ENCODE assay signal across 9 cellular contexts in genomic region chr1:206589206-206589605, GRCh38. TPM values are rescaled to one million over a fixed set of nuclear protein-coding genes. Genes with fewer than 3 reads are reported as not detected.
A peak's percentile ranks its signal among the peaks of the same experiment; 100 is the strongest.
DNase-seq lines count a peak whose midpoint lies in the region; ATAC-seq, FAIRE-seq and TF ChIP-seq lines count a peak whose summit lies in the region.
"Had no signal": no experiment of that assay in that cellular context is flagged by ENCODE, and none has a peak within 500 bp of the region (broad histone marks: within the 10 kb centered on the region; RNA-seq: fewer than 3 reads in every experiment).

No MANE protein-coding gene starts in this region.

- no peaks in the 10 kb centered on the region for H3K9me3 ChIP-seq in left lung
- H3K9me3 ChIP-seq in WERI-Rb-1 (ENCODE audit: severe bottlenecking): no peaks in the 10 kb centered on the region

- peaks cover 71% of the 10 kb centered on the region for H3K4me1 Mint-ChIP-seq in activated naive CD4-positive, alpha-beta T cell treated with anti-CD3 and anti-CD28 coated beads, Interleukin-2, amount 50 U/mL, for 24 hours
- H3K4me1 Mint-ChIP-seq in endothelial cell (ENCODE audit: unreplicated experiment): no peaks in the 10 kb centered on the region

- H3K4me3 ChIP-seq in bronchial epithelial cell (ENCODE audit: low read depth, low read length) (no peak overlapping the region), left lung (no peak overlapping the region), WERI-Rb-1 (ENCODE audit: low read depth, low read length) (no peak overlapping the region)

- FAIRE-seq in bronchial epithelial cell (lab: Jason Lieb, UNC): no peak

- peak overlapping the region; percentile 66 for H3K4me3 Mint-ChIP-seq in activated naive CD4-positive, alpha-beta T cell treated with anti-CD3 and anti-CD28 coated beads, Interleukin-2, amount 50 U/mL, for 24 hours
- no peak overlapping the region for H3K4me3 Mint-ChIP-seq in endothelial cell (ENCODE audit: unreplicated experiment)
- H3K4me3 Mint-ChIP-seq: CD14-positive monocyte had no signal

- TF ChIP-seq CTCF in bronchial epithelial cell (IDR thresholded peaks at IDR 0.05; ENCODE audit: insufficient read depth, low read length, severe bottlenecking) (no peak), left lung (IDR thresholded peaks at IDR 0.05) (no peak), endothelial cell (IDR thresholded peaks at IDR 0.05; ENCODE audit: unreplicated experiment) (no peak), WERI-Rb-1 (IDR thresholded peaks at IDR 0.05; ENCODE audit: low read depth, low read length) (no peak)

- peak overlapping the region; percentile 96 for H3K27ac Mint-ChIP-seq in activated naive CD4-positive, alpha-beta T cell treated with anti-CD3 and anti-CD28 coated beads, Interleukin-2, amount 50 U/mL, for 24 hours
- no peak overlapping the region for H3K27ac Mint-ChIP-seq in endothelial cell (ENCODE audit: unreplicated experiment)

- ATAC-seq in left lung: peak; percentile 53
- ATAC-seq in GM19452 (IDR thresholded peaks at IDR 0.05; ENCODE audit: unreplicated experiment): no peak

- H3K4me1 ChIP-seq in left lung: peaks cover 4 to 40% of the 10 kb centered on the region in 2 donors

- no peak for DNase-seq in activated naive CD4-positive, alpha-beta T cell treated with anti-CD3 and anti-CD28 coated beads, Interleukin-2, amount 50 U/mL, for 16 hours
- DNase-seq in bronchial epithelial cell (ENCODE audit: low read depth): peak; percentile 82
- DNase-seq in left lung: no peak
- no peak for DNase-seq in endothelial cell (ENCODE audit: low spot score)
- no peak for DNase-seq in CD1c-positive myeloid dendritic cell (ENCODE audit: extremely low spot score)
- DNase-seq in WERI-Rb-1: no peak

- H3K27me3 Mint-ChIP-seq in activated naive CD4-positive, alpha-beta T cell treated with anti-CD3 and anti-CD28 coated beads, Interleukin-2, amount 50 U/mL, for 24 hours: no peaks in the 10 kb centered on the region
- H3K27me3 Mint-ChIP-seq in endothelial cell (ENCODE audit: unreplicated experiment): peaks cover 3% of the 10 kb centered on the region

- H3K27ac ChIP-seq in left lung (peak overlapping the region; percentile 28 to 30), WERI-Rb-1 (no peak overlapping the region)

- intact Hi-C loops in left lung (cut with DNase I): loop anchor here in 1 of 2 donors (5.0 kb wide), 1 partner anchor 102 kb away; no protein-coding TSS in a partner anchor

- H3K36me3 ChIP-seq in bronchial epithelial cell (ENCODE audit: control insufficient read depth, insufficient read depth, low read length) (peaks cover 13% of the 10 kb centered on the region), left lung (peaks cover 0 to 92% of the 10 kb centered on the region in 2 donors), WERI-Rb-1 (peaks cover 89% of the 10 kb centered on the region)

- peaks cover 19% of the 10 kb centered on the region for H3K36me3 Mint-ChIP-seq in activated naive CD4-positive, alpha-beta T cell treated with anti-CD3 and anti-CD28 coated beads, Interleukin-2, amount 50 U/mL, for 24 hours
- peaks cover 18% of the 10 kb centered on the region for H3K36me3 Mint-ChIP-seq in endothelial cell (ENCODE audit: low read depth, unreplicated experiment)

- no peaks in the 10 kb centered on the region for H3K9me3 Mint-ChIP-seq in activated naive CD4-positive, alpha-beta T cell treated with anti-CD3 and anti-CD28 coated beads, Interleukin-2, amount 50 U/mL, for 24 hours
- H3K9me3 Mint-ChIP-seq in endothelial cell (ENCODE audit: unreplicated experiment): no peaks in the 10 kb centered on the region

- H3K27me3 ChIP-seq in bronchial epithelial cell (ENCODE audit: control insufficient read depth, insufficient read depth, low read length): no peaks in the 10 kb centered on the region
- H3K27me3 ChIP-seq in left lung: no peaks in the 10 kb centered on the region
- no peaks in the 10 kb centered on the region for H3K27me3 ChIP-seq in WERI-Rb-1 (ENCODE audit: insufficient read depth, low read depth, severe bottlenecking)

RNA-seq across cellular contexts. Expression of gene EIF2D, which starts 23.1 kb away (rescaled TPM):
- total RNA-seq in bronchial epithelial cell: 52.0 and 56.1 TPM in 2 replicates
- total RNA-seq in left lung: 10 to 100 TPM; 37.5 to 39.5 TPM
- 32.7 TPM for total RNA-seq in endothelial cell (ENCODE audit: unreplicated experiment)

RNA-seq across cellular contexts. Expression of gene DYRK3, which starts 46.1 kb away (rescaled TPM):
- total RNA-seq in bronchial epithelial cell: 51.0 and 58.2 TPM in 2 replicates
- 10 to 100 TPM; 11.5 to 11.8 TPM for total RNA-seq in left lung
- total RNA-seq in endothelial cell (ENCODE audit: unreplicated experiment): 3.2 TPM
